In the genomic region with DNA sequence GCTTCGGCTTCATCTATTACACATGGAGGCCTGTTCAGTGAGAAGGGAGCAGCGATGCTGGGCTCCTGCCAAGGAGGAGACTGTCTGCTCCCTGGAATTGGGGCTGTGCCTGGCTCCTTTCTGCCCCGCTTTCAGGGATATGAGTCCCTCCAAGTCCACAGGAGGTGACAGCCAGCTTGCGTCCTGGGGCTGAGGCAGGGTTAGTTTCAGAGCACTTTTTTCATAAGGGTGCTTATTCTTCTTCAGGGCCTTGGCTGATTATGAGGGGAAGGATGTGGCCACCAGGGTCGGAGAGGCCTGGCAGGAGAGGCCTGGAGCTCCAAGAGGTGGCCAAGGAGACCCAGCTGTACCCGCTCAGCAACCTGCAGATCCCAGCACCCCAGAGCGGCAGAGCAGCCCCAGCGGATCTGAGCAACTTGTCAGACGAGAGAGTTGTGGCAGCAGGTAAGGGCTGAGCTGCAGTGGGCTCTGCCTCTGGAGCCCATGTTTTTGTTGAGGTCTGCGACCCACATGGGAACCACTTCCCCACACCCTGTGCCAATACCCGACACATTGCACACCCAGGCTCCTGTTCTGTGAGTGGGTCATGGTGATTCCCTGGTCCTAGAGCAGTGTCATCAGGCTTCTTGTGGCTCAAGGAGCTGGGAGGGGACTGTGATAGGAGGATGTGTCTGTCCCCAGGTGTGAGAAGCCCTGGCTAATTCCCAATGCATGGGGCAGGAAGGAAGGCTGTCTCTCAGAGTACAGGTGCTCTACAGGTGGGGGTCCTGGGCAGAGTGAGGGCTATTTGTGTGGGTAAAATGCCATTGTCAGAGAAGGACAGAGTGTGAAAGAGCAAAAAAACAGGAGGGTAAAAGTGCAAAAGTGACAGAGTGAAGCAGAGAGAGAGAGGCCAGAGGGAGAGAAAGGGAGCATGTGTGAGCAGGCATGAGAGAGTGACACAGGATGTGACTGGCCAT, we compare ENCODE assay signal across 1 cellular context.
TF ChIP-seq lines count a peak whose summit lies in the region.

No MANE protein-coding gene starts in this region.

TF ChIP-seq in HEK293, 187 proteins besides CTCF, POLR2A, EP300 and RAD21 (continued from another document):
- TF ChIP-seq SCRT1 (tag by site-specific recombination; IDR thresholded peaks at IDR 0.05; ENCODE audit: borderline replicate concordance) (peak; percentile 63; the same call in 1 of the 2 replicates), ZNF837 (tag by site-specific recombination; IDR thresholded peaks at IDR 0.05) (no peak), ZNF2 (tag by site-specific recombination; IDR thresholded peaks at IDR 0.05) (no peak), ZNF785 (tag by site-specific recombination; IDR thresholded peaks at IDR 0.05) (no peak)
- TF ChIP-seq, protein P1, sequence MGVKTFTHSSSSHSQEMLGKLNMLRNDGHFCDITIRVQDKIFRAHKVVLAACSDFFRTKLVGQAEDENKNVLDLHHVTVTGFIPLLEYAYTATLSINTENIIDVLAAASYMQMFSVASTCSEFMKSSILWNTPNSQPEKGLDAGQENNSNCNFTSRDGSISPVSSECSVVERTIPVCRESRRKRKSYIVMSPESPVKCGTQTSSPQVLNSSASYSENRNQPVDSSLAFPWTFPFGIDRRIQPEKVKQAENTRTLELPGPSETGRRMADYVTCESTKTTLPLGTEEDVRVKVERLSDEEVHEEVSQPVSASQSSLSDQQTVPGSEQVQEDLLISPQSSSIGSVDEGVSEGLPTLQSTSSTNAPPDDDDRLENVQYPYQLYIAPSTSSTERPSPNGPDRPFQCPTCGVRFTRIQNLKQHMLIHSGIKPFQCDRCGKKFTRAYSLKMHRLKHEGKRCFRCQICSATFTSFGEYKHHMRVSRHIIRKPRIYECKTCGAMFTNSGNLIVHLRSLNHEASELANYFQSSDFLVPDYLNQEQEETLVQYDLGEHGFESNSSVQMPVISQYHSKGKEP (tag by site-specific recombination; IDR thresholded peaks at IDR 0.05) = no peak
- TF ChIP-seq, protein P2, sequence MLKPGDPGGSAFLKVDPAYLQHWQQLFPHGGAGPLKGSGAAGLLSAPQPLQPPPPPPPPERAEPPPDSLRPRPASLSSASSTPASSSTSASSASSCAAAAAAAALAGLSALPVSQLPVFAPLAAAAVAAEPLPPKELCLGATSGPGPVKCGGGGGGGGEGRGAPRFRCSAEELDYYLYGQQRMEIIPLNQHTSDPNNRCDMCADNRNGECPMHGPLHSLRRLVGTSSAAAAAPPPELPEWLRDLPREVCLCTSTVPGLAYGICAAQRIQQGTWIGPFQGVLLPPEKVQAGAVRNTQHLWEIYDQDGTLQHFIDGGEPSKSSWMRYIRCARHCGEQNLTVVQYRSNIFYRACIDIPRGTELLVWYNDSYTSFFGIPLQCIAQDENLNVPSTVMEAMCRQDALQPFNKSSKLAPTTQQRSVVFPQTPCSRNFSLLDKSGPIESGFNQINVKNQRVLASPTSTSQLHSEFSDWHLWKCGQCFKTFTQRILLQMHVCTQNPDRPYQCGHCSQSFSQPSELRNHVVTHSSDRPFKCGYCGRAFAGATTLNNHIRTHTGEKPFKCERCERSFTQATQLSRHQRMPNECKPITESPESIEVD (tag by site-specific recombination; IDR thresholded peaks at IDR 0.05) = no peak
- TF ChIP-seq, protein P3, sequence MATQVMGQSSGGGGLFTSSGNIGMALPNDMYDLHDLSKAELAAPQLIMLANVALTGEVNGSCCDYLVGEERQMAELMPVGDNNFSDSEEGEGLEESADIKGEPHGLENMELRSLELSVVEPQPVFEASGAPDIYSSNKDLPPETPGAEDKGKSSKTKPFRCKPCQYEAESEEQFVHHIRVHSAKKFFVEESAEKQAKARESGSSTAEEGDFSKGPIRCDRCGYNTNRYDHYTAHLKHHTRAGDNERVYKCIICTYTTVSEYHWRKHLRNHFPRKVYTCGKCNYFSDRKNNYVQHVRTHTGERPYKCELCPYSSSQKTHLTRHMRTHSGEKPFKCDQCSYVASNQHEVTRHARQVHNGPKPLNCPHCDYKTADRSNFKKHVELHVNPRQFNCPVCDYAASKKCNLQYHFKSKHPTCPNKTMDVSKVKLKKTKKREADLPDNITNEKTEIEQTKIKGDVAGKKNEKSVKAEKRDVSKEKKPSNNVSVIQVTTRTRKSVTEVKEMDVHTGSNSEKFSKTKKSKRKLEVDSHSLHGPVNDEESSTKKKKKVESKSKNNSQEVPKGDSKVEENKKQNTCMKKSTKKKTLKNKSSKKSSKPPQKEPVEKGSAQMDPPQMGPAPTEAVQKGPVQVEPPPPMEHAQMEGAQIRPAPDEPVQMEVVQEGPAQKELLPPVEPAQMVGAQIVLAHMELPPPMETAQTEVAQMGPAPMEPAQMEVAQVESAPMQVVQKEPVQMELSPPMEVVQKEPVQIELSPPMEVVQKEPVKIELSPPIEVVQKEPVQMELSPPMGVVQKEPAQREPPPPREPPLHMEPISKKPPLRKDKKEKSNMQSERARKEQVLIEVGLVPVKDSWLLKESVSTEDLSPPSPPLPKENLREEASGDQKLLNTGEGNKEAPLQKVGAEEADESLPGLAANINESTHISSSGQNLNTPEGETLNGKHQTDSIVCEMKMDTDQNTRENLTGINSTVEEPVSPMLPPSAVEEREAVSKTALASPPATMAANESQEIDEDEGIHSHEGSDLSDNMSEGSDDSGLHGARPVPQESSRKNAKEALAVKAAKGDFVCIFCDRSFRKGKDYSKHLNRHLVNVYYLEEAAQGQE (tag by site-specific recombination; IDR thresholded peaks at IDR 0.05) = no peak
TF ChIP-seq in HEK293: peak in this region for 3.
